Comparison of ENCODE assay signal across 9 cellular contexts in genomic region chr12:14554281-14555008, GRCh38. TPM values are rescaled to one million over a fixed set of nuclear protein-coding genes. Genes with fewer than 3 reads are reported as not detected.
DNase-seq lines count a peak whose midpoint lies in the region; ATAC-seq and TF ChIP-seq lines count a peak whose summit lies in the region.
"Had no signal": no experiment of that assay in that cellular context is flagged by ENCODE, and none has a peak within 500 bp of the region (broad histone marks: within the 10 kb centered on the region; RNA-seq: fewer than 3 reads in every experiment).

No MANE protein-coding gene starts in this region.

- H3K27me3 Mint-ChIP-seq in naive thymus-derived CD8-positive, alpha-beta T cell: peaks cover 0 to 8% (median 3%) of the 10 kb centered on the region in 5 donors

- H3K4me1 ChIP-seq in esophagus muscularis mucosa: peaks cover 12 to 21% (median 17%) of the 10 kb centered on the region in 4 donors

- no peaks in the 10 kb centered on the region for H3K36me3 ChIP-seq in esophagus muscularis mucosa

- H3K36me3 Mint-ChIP-seq in naive thymus-derived CD8-positive, alpha-beta T cell: peaks cover 0 to 5% (median 0%) of the 10 kb centered on the region in 3 donors

- DNase-seq in D341Med (ENCODE audit: low spot score) (peak; percentile 38), NCI-H446 treated with DMSO at 0.1 percent for 48 hours (lab: John Stamatoyannopoulos, UW) (peak; percentile 35), esophagus muscularis mucosa (ENCODE audit: extremely low spot score) (no peak), omental fat pad (ENCODE audit: low spot score) (peak; percentile 54), activated gamma-delta T cell (lab: John Stamatoyannopoulos, UW) (no peak), activated gamma-delta T cell treated with Interleukin-2 at 50 U/mL for 16 hours (no peak)
- DNase-seq in naive thymus-derived CD8-positive, alpha-beta T cell: no peak

- H3K9me3 Mint-ChIP-seq in naive thymus-derived CD8-positive, alpha-beta T cell: peaks cover 0 to 4% (median 0%) of the 10 kb centered on the region in 9 donors

- peak overlapping the region in 3 of 4 donors; percentile 8 to 41 (median 36) for H3K27ac ChIP-seq in esophagus muscularis mucosa (replicated peaks in 1 of 4)
- H3K27ac ChIP-seq: SK-N-MC had no signal

- no peak for TF ChIP-seq POLR2A in esophagus muscularis mucosa (IDR thresholded peaks at IDR 0.05; ENCODE audit: low read depth)

- H3K27me3 ChIP-seq in esophagus muscularis mucosa: no peaks in the 10 kb centered on the region

- H3K9me3 ChIP-seq in esophagus muscularis mucosa: peaks cover 0 to 3% (median 0%) of the 10 kb centered on the region in 4 donors

- ATAC-seq in omental fat pad (ENCODE audit: low FRiP score): peak; percentile 48
- no peak for ATAC-seq in GM18498 (IDR thresholded peaks at IDR 0.05; ENCODE audit: unreplicated experiment)
- no peak for ATAC-seq in naive thymus-derived CD8-positive, alpha-beta T cell

- peaks cover 6 to 10% (median 7%) of the 10 kb centered on the region in 4 donors for H3K4me1 Mint-ChIP-seq in naive thymus-derived CD8-positive, alpha-beta T cell

- no peak overlapping the region for H3K4me3 Mint-ChIP-seq in naive thymus-derived CD8-positive, alpha-beta T cell

- H3K27ac Mint-ChIP-seq in naive thymus-derived CD8-positive, alpha-beta T cell: no peak overlapping the region

- intact Hi-C loops in esophagus muscularis mucosa (cut with DNase I): no loop called here

- POLR2A ChIA-PET in naive thymus-derived CD8-positive, alpha-beta T cell (lab: Charles Lee): no interaction called here

- WGBS in esophagus muscularis mucosa: 31% methylated on average over 9 of the region's 9 CpGs

- H3K4me3 ChIP-seq in esophagus muscularis mucosa: peak overlapping the region in 1 of 4 donors; percentile 2
- H3K4me3 ChIP-seq: SK-N-MC had no signal

- TF ChIP-seq EP300 in esophagus muscularis mucosa (IDR thresholded peaks at IDR 0.05): no peak

- TF ChIP-seq CTCF in esophagus muscularis mucosa (IDR thresholded peaks at IDR 0.05): peak; percentile 11 to 19 (median 12)
- TF ChIP-seq CTCF in omental fat pad (IDR thresholded peaks at IDR 0.05): no peak

RNA-seq across cellular contexts. Expression of gene PLBD1, which starts 13.2 kb away (rescaled TPM):
- total RNA-seq in esophagus muscularis mucosa (10 to 100 TPM in 1 of 4 donors, 1 to 10 TPM in 3; 4.1 to 18.7 (median 6.6) TPM), omental fat pad (10 to 100 TPM; 16.1 to 26.5 (median 19.8) TPM)
- total RNA-seq in naive thymus-derived CD8-positive, alpha-beta T cell: under 1 TPM; 0.25 to 0.86 TPM
- 1 to 10 TPM in 1 of 3 donors, under 1 TPM in 1, not detected in 1; 0.82 to 1.2 TPM for polyA plus RNA-seq in naive thymus-derived CD8-positive, alpha-beta T cell

Comparison
In these comparisons a context has a peak if more than half of its experiments do, and no peak if none do; other contexts are left out.
1. DNase-seq: peak in D341Med (single experiment), NCI-H446 treated with DMSO at 0.1 percent for 48 hours (single experiment) and omental fat pad (single experiment); none in esophagus muscularis mucosa (single experiment), activated gamma-delta T cell (single experiment), activated gamma-delta T cell treated with Interleukin-2 at 50 U/mL for 16 hours (single experiment) and naive thymus-derived CD8-positive, alpha-beta T cell (0 of 10).
2. CTCF ChIP-seq: peak in esophagus muscularis mucosa (3 of 3); none in omental fat pad (0 of 3).